ENCODE assay signal across 16 cellular contexts in the genomic region with DNA sequence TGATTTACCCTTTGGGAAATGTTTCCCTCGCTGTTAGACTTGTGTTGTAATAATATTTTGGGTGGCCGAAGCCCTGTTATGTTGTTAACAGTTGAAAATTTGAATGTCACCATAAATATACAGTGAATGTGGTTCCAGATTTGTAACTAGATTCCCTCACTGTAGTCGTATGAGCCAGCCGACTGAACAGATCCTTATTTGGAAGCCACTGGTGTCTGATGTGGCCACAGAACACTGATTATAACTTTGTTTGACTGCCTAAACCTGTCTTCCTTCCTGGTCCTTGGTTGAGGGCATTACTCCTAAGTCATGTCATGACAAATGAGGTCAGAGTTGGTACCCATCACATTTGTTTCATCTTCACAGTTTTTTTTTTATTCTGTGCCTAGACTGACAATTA. TPM values are rescaled to one million over a fixed set of nuclear protein-coding genes. Genes with fewer than 3 reads are reported as not detected.
DNase-seq lines count a peak whose midpoint lies in the region; ATAC-seq and TF ChIP-seq lines count a peak whose summit lies in the region.
"Had no signal": no experiment of that assay in that cellular context is flagged by ENCODE, and none has a peak within 500 bp of the region (broad histone marks: within the 10 kb centered on the region; RNA-seq: fewer than 3 reads in every experiment).

No MANE protein-coding gene starts in this region.

- peak overlapping the region; percentile 26 for H3K4me3 Mint-ChIP-seq in type B pancreatic cell
- no peak overlapping the region for H3K4me3 Mint-ChIP-seq in stimulated activated effector memory CD8-positive, alpha-beta T cell treated with anti-CD3 and anti-CD28 coated beads, Interleukin-12 subunit alpha, Interleukin-12 subunit beta, amount 100 ng/mL, for 72 hours

- 50 to 58% methylated on average over 4 of the region's 4 CpGs for WGBS in heart right ventricle, 2 donors

- peak overlapping the region in 2 of 10 donors; percentile 8 to 32 for H3K27ac ChIP-seq in heart right ventricle
- H3K27ac ChIP-seq: foreskin keratinocyte, Peyer's patch, VCaP had no signal

- H3K9me3 Mint-ChIP-seq in type B pancreatic cell: no peaks in the 10 kb centered on the region
- no peaks in the 10 kb centered on the region for H3K9me3 Mint-ChIP-seq in stimulated activated effector memory CD8-positive, alpha-beta T cell treated with anti-CD3 and anti-CD28 coated beads, Interleukin-12 subunit alpha, Interleukin-12 subunit beta, amount 100 ng/mL, for 72 hours

- H3K4me3 ChIP-seq in heart right ventricle (no peak overlapping the region), BE2C (ENCODE audit: low read depth, low read length) (no peak overlapping the region)
- H3K4me3 ChIP-seq: Peyer's patch had no signal

- H3K4me1 Mint-ChIP-seq in type B pancreatic cell (ENCODE audit: unreplicated experiment): peaks cover 59% of the 10 kb centered on the region
- no peaks in the 10 kb centered on the region for H3K4me1 Mint-ChIP-seq in stimulated activated effector memory CD8-positive, alpha-beta T cell treated with anti-CD3 and anti-CD28 coated beads, Interleukin-12 subunit alpha, Interleukin-12 subunit beta, amount 100 ng/mL, for 72 hours

- no peak for DNase-seq in heart right ventricle
- no peak for DNase-seq in Right ventricle myocardium inferior (ENCODE audit: missing footprints)
- peak; percentile 32 for DNase-seq in astrocyte of the hippocampus (ENCODE audit: low read depth, low spot score)
- DNase-seq in myocyte (ENCODE audit: low read depth): peak; percentile 46
- DNase-seq in type B pancreatic cell (ENCODE audit: extremely low spot score, unreplicated experiment): no peak
- no peak for DNase-seq in stimulated activated effector memory CD8-positive, alpha-beta T cell treated with anti-CD3 and anti-CD28 coated beads, Interleukin-12 subunit alpha, Interleukin-12 subunit beta, amount 100 ng/mL, for 72 hours (ENCODE audit: low spot score in 2 of 2)
- no peak for DNase-seq in DMS 273 (lab: John Stamatoyannopoulos, UW; ENCODE audit: unreplicated experiment)
- DNase-seq in BE2C: no peak
- DNase-seq: activated CD8-positive, alpha-beta memory T cell treated with anti-CD3 and anti-CD28 coated beads for 24 hours; activated effector memory CD4-positive, alpha-beta T cell treated with anti-CD3 and anti-CD28 coated beads, Interleukin-2, amount 50 U/mL, for 16 hours; foreskin keratinocyte; GF-D8; NCI-H1694; occipital lobe; Peyer's patch had no signal

- peak in 5 of 8 donors; percentile 18 to 54 (median 43) for ATAC-seq in heart right ventricle
- no peak for ATAC-seq in Right ventricle myocardium inferior
- no peak for ATAC-seq in stimulated activated effector memory CD8-positive, alpha-beta T cell treated with anti-CD3 and anti-CD28 coated beads, Interleukin-12 subunit alpha, Interleukin-12 subunit beta, amount 100 ng/mL, for 72 hours
- ATAC-seq: foreskin keratinocyte had no signal

- H3K36me3 ChIP-seq in heart right ventricle: no peaks in the 10 kb centered on the region
- H3K36me3 ChIP-seq in BE2C: no peaks in the 10 kb centered on the region
- H3K36me3 ChIP-seq: Peyer's patch had no signal

- intact Hi-C loops in heart right ventricle (cut with DNase I) (loop anchor here in 2 of 10 donors (5.0 kb wide), 2 partner anchors 33 to 43 kb away; partner anchors contain the start of gene YAP1 (in 1 of the 2)), Right ventricle myocardium inferior (cut with DNase I) (no loop called here)

- H3K9me3 ChIP-seq in heart right ventricle: no peaks in the 10 kb centered on the region
- H3K9me3 ChIP-seq in BE2C: no peaks in the 10 kb centered on the region
- H3K9me3 ChIP-seq: Peyer's patch had no signal

- TF ChIP-seq CTCF in heart right ventricle (IDR thresholded peaks at IDR 0.05): no peak
- TF ChIP-seq CTCF in type B pancreatic cell (conservative IDR thresholded peaks at IDR 0.05): no peak
- TF ChIP-seq CTCF in BE2C (IDR thresholded peaks at IDR 0.05; ENCODE audit: low read depth, low read length): no peak

- no peaks in the 10 kb centered on the region for H3K27me3 Mint-ChIP-seq in type B pancreatic cell

- H3K36me3 Mint-ChIP-seq in type B pancreatic cell: peaks cover 23% of the 10 kb centered on the region
- no peaks in the 10 kb centered on the region for H3K36me3 Mint-ChIP-seq in stimulated activated effector memory CD8-positive, alpha-beta T cell treated with anti-CD3 and anti-CD28 coated beads, Interleukin-12 subunit alpha, Interleukin-12 subunit beta, amount 100 ng/mL, for 72 hours

- no peaks in the 10 kb centered on the region for H3K27me3 ChIP-seq in heart right ventricle
- peaks cover 15% of the 10 kb centered on the region for H3K27me3 ChIP-seq in BE2C
- H3K27me3 ChIP-seq: foreskin keratinocyte, Peyer's patch had no signal

- H3K4me1 ChIP-seq in heart right ventricle (peaks cover 5 to 80% (median 45%) of the 10 kb centered on the region in 9 donors), BE2C (no peaks in the 10 kb centered on the region)

- peak overlapping the region; percentile 81 for H3K27ac Mint-ChIP-seq in type B pancreatic cell
- no peak overlapping the region for H3K27ac Mint-ChIP-seq in stimulated activated effector memory CD8-positive, alpha-beta T cell treated with anti-CD3 and anti-CD28 coated beads, Interleukin-12 subunit alpha, Interleukin-12 subunit beta, amount 100 ng/mL, for 72 hours

RNA-seq across cellular contexts. Expression of gene YAP1, which starts 45.4 kb away (rescaled TPM):
- total RNA-seq in heart right ventricle (10 to 100 TPM; 56.5 to 91.3 (median 68.7) TPM), Right ventricle myocardium inferior (92.9 TPM), myocyte (68.5 and 69.1 TPM in 2 replicates), type B pancreatic cell (ENCODE audit: low replicate concordance) (183 and 199 TPM in 2 replicates)
- 10 to 100 TPM; 15.7 to 19.8 TPM for polyA plus RNA-seq in heart right ventricle
- 59.3 TPM for polyA plus RNA-seq in myocyte (2012)
- 0.22 TPM for polyA plus RNA-seq in BE2C (2012; ENCODE audit: insufficient read depth, insufficient read length, low read depth)

Comparison
In these comparisons a context has a peak if more than half of its experiments do, and no peak if none do; other contexts are left out.
1. ATAC-seq: peak in heart right ventricle (5 of 8); none in Right ventricle myocardium inferior (single experiment) and stimulated activated effector memory CD8-positive, alpha-beta T cell treated with anti-CD3 and anti-CD28 coated beads, Interleukin-12 subunit alpha, Interleukin-12 subunit beta, amount 100 ng/mL, for 72 hours (single experiment).
2. DNase-seq: peak in astrocyte of the hippocampus (single experiment) and myocyte (single experiment); none in heart right ventricle (0 of 2), Right ventricle myocardium inferior (single experiment), type B pancreatic cell (single experiment), stimulated activated effector memory CD8-positive, alpha-beta T cell treated with anti-CD3 and anti-CD28 coated beads, Interleukin-12 subunit alpha, Interleukin-12 subunit beta, amount 100 ng/mL, for 72 hours (0 of 2), DMS 273 (single experiment) and BE2C (single experiment).